In genomic region chr2:236294647-236295046, GRCh38 we compare ENCODE assay signal across 36 cellular contexts. TPM values are rescaled to one million over a fixed set of nuclear protein-coding genes. Genes with fewer than 3 reads are reported as not detected.
"Had no signal": no experiment of that assay in that cellular context is flagged by ENCODE, and none has a peak within 500 bp of the region (broad histone marks: within the 10 kb centered on the region; RNA-seq: fewer than 3 reads in every experiment).

No MANE protein-coding gene starts in this region.

- H3K9me3 ChIP-seq: adrenal gland, body of pancreas, breast epithelium had no signal

- H3K27me3 ChIP-seq: adrenal gland, body of pancreas, brain microvascular endothelial cell had no signal

- DNase-seq: activated B cell treated with CpG ODN at 0.5 μM for 24 hours; activated CD4-positive, alpha-beta memory T cell treated with anti-CD3 and anti-CD28 coated beads for 36 hours; activated CD4-positive, alpha-beta T cell treated with anti-CD3 and anti-CD28 coated beads for 4 hours; activated CD4-positive, alpha-beta T cell treated with anti-CD3 and anti-CD28 coated beads, Interleukin-2, amount 10 ng/mL, durations not matched to agents 24 days and 14 days; activated CD4-positive, alpha-beta T cell treated with anti-CD3 and anti-CD28 coated beads, Interleukin-2, amount 50 U/mL, for 1 hour; activated CD4-positive, alpha-beta T cell treated with anti-CD3 and anti-CD28 coated beads, Interleukin-2, amount 50 U/mL, for 4 hours; activated CD4-positive, CD25-positive, alpha-beta regulatory T cell treated with anti-CD3 and anti-CD28 coated beads, Interleukin-2, amount 50 U/mL, for 72 hours; activated CD8-positive, alpha-beta memory T cell treated with anti-CD3 and anti-CD28 coated beads, Interleukin-2, amount 50 U/mL, for 4 hours; activated CD8-positive, alpha-beta T cell treated with anti-CD3 and anti-CD28 coated beads for 36 hours; activated effector memory CD4-positive, alpha-beta T cell treated with anti-CD3 and anti-CD28 coated beads, Interleukin-2, amount 50 U/mL, for 16 hours; activated gamma-delta T cell treated with Interleukin-2 at 50 U/mL for 16 hours; activated naive CD4-positive, alpha-beta T cell; activated naive CD4-positive, alpha-beta T cell treated with anti-CD3 and anti-CD28 coated beads for 36 hours; activated naive CD4-positive, alpha-beta T cell treated with anti-CD3 and anti-CD28 coated beads, Interleukin-2, amount 50 U/mL, for 16 hours; activated naive CD8-positive, alpha-beta T cell treated with anti-CD3 and anti-CD28 coated beads for 36 hours; activated T-cell treated with anti-CD3 and anti-CD28 coated beads for 4 hours; activated T-cell treated with anti-CD3 and anti-CD28 coated beads, Interleukin-2, amount 50 U/mL, for 1 hour; activated T-cell treated with anti-CD3 and anti-CD28 coated beads, Interleukin-2, amount 50 U/mL, for 4 hours; activated T-cell treated with anti-CD3 and anti-CD28 coated beads, Interleukin-2, amount 50 U/mL, for 72 hours; adrenal gland; amniotic stem cell; aorta; body of pancreas; brain microvascular endothelial cell; central memory CD4-positive, alpha-beta T cell; cerebellar nuclear complex; T-helper 1 cell; T-helper 2 cell; T-helper 9 cell had no signal

- H3K4me3 ChIP-seq: adrenal gland, body of pancreas, breast epithelium had no signal

- ATAC-seq: activated CD8-positive, alpha-beta T cell treated with anti-CD3 and anti-CD28 coated beads for 36 hours; activated naive CD4-positive, alpha-beta T cell treated with anti-CD3 and anti-CD28 coated beads, Interleukin-2, amount 50 U/mL, for 72 hours; activated T-cell treated with anti-CD3 and anti-CD28 coated beads, Interleukin-2, amount 50 U/mL, for 4 hours; activated T-cell treated with anti-CD3 and anti-CD28 coated beads, Interleukin-2, amount 50 U/mL, for 72 hours; activated T-helper 17 cell treated with anti-CD3 and anti-CD28 coated beads, Interleukin-2, amount 50 U/mL, for 72 hours; body of pancreas had no signal

- H3K4me1 ChIP-seq: adrenal gland, body of pancreas, breast epithelium had no signal

- H3K27ac ChIP-seq: adrenal gland, body of pancreas, brain microvascular endothelial cell, breast epithelium, VCaP had no signal

- H3K36me3 ChIP-seq: adrenal gland, brain microvascular endothelial cell, breast epithelium had no signal

RNA-seq across cellular contexts. Expression of gene ASB18, which starts 30.4 kb away (rescaled TPM):
- total RNA-seq: activated B cell treated with CpG ODN at 0.5 μM for 24 hours; activated CD4-positive, alpha-beta memory T cell treated with anti-CD3 and anti-CD28 coated beads for 36 hours; activated CD4-positive, alpha-beta T cell treated with anti-CD3 and anti-CD28 coated beads, Interleukin-2, amount 10 ng/mL, durations not matched to agents 24 days and 14 days; activated CD8-positive, alpha-beta memory T cell treated with anti-CD3 and anti-CD28 coated beads for 36 hours; activated CD8-positive, alpha-beta T cell treated with anti-CD3 and anti-CD28 coated beads for 36 hours; activated naive CD4-positive, alpha-beta T cell treated with anti-CD3 and anti-CD28 coated beads for 36 hours; activated naive CD4-positive, alpha-beta T cell treated with anti-CD3 and anti-CD28 coated beads, Interleukin-2, amount 50 U/mL, for 72 hours; activated naive CD8-positive, alpha-beta T cell treated with anti-CD3 and anti-CD28 coated beads for 36 hours; activated T-cell treated with anti-CD3 and anti-CD28 coated beads, Interleukin-2, amount 50 U/mL, for 4 hours; activated T-cell treated with anti-CD3 and anti-CD28 coated beads, Interleukin-2, amount 50 U/mL, for 72 hours; activated T-helper 1 cell treated with anti-CD3 and anti-CD28 coated beads, Interleukin-12 subunit alpha, Interleukin-12 subunit beta, Interleukin-2, Interleukin-4 antibody, amounts not matched to agents 30 ng/mL and 10 ng/mL and 1 ng/mL, durations not matched to agents 14 hours and 24 hours and 36 hours; activated T-helper 17 cell treated with anti-CD3 and anti-CD28 coated beads, Interleukin-2, amount 50 U/mL, for 72 hours; adrenal gland; aorta; astrocyte; body of pancreas; breast epithelium had no signal
